14 cellular contexts compared by ENCODE assay signal in the genomic region with DNA sequence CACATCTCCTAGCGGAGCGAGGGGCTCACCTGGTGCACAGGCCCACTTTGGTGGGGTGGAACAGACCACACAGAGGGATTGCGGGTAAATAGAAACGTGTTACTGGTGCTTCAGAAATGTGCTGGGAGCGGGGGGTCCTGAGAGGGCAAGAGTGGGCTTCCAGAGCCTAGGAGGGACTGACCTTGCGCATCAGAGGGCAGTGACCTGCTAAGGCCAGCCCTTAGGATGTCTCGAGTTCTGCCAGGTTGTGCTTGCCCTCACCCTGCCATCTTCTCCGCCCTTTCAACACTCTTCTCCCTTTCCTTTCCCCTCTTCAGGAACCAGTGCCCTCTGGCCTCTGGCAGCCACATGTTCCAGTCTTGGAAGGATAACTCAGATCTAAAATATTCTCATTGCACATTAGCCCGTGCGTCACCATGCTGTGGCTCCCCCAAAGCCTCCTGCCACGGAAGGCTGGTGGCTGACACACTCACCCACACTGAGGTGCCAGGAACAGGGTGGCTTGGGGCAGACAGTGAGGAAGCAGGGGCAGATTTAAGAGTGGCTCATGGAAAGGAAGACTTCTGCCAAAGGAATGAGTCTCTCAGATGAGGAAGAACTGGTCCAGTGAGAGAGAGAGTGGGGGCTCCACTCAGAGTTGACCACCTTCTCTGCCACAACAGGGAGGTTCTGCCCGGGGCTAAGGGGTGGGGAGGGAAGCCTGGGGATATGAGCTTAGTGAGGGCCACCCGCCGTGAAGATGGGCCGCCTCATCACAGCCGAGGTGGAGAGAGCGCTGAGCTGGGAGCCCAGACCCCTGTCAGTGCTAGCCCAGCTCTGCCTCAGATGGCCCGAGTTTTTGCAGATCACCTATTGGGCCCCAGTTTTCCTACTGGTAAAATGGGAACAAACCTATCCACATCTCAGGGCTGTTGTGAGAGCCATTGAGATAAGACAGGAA.
DNase-seq lines count a peak whose midpoint lies in the region; ATAC-seq and TF ChIP-seq lines count a peak whose summit lies in the region.
"Had no signal": no experiment of that assay in that cellular context is flagged by ENCODE, and none has a peak within 500 bp of the region (broad histone marks: within the 10 kb centered on the region; RNA-seq: fewer than 3 reads in every experiment).

No MANE protein-coding gene starts in this region.

- no peak overlapping the region for H3K4me3 ChIP-seq in GM23248
- H3K4me3 ChIP-seq in GM23338: no peak overlapping the region
- H3K4me3 ChIP-seq: adrenal gland, BLaER1, hepatocyte, stomach had no signal

- H3K4me1 ChIP-seq in GM23248 (ENCODE audit: insufficient read depth): peaks cover 57% of the 10 kb centered on the region
- no peaks in the 10 kb centered on the region for H3K4me1 ChIP-seq in GM23338 (ENCODE audit: insufficient read depth)
- H3K4me1 ChIP-seq: adrenal gland had no signal

- H3K36me3 ChIP-seq in GM23248 (ENCODE audit: low read depth): no peaks in the 10 kb centered on the region
- no peaks in the 10 kb centered on the region for H3K36me3 ChIP-seq in GM23338 (ENCODE audit: insufficient read depth)
- H3K36me3 ChIP-seq: adrenal gland, BLaER1, stomach had no signal

- H3K27me3 ChIP-seq in GM23248 (replicated peaks; ENCODE audit: insufficient read depth) (no peaks in the 10 kb centered on the region), GM23338 (ENCODE audit: insufficient read depth) (no peaks in the 10 kb centered on the region)
- H3K27me3 ChIP-seq: adrenal gland, BLaER1, hepatocyte, stomach had no signal

- peak overlapping the region; percentile 9 for H3K27ac Mint-ChIP-seq in dendritic cell treated with granulocyte-macrophage colony-stimulating factor and Interleukin-4, amounts not matched to agents 40 ng/mL and 50 ng/mL, for 4 days
- peak overlapping the region; percentile 87 for H3K27ac Mint-ChIP-seq in neural crest cell (ENCODE audit: unreplicated experiment)
- H3K27ac Mint-ChIP-seq in GM23338: no peak overlapping the region

- H3K4me1 Mint-ChIP-seq in dendritic cell treated with granulocyte-macrophage colony-stimulating factor and Interleukin-4, amounts not matched to agents 40 ng/mL and 50 ng/mL, for 4 days (ENCODE audit: low read depth): no peaks in the 10 kb centered on the region
- H3K4me1 Mint-ChIP-seq in neural crest cell (no peaks in the 10 kb centered on the region), GM23338 (peaks cover 2% of the 10 kb centered on the region)

- H3K4me2 ChIP-seq in GM23248 (ENCODE audit: unreplicated experiment): peak overlapping the region; percentile 11
- no peak overlapping the region for H3K4me2 ChIP-seq in GM23338
- H3K4me2 ChIP-seq: hepatocyte had no signal

- intact Hi-C loops in dendritic cell treated with granulocyte-macrophage colony-stimulating factor and Interleukin-4, amounts not matched to agents 40 ng/mL and 50 ng/mL, for 4 days (cut with micrococcal nuclease): no loop called here

- H3K27me3 Mint-ChIP-seq in dendritic cell treated with granulocyte-macrophage colony-stimulating factor and Interleukin-4, amounts not matched to agents 40 ng/mL and 50 ng/mL, for 4 days: peaks cover 1% of the 10 kb centered on the region
- H3K27me3 Mint-ChIP-seq in neural crest cell (ENCODE audit: low read depth): no peaks in the 10 kb centered on the region
- peaks cover 2% of the 10 kb centered on the region for H3K27me3 Mint-ChIP-seq in GM23338 (ENCODE audit: insufficient read depth, low read depth, poor library complexity)

- peaks cover 5% of the 10 kb centered on the region for H3K9me3 Mint-ChIP-seq in dendritic cell treated with granulocyte-macrophage colony-stimulating factor and Interleukin-4, amounts not matched to agents 40 ng/mL and 50 ng/mL, for 4 days
- no peaks in the 10 kb centered on the region for H3K9me3 Mint-ChIP-seq in neural crest cell
- peaks cover 5% of the 10 kb centered on the region; the same call in 1 of the 3 replicates for H3K9me3 Mint-ChIP-seq in GM23338

- H3K4me3 Mint-ChIP-seq in dendritic cell treated with granulocyte-macrophage colony-stimulating factor and Interleukin-4, amounts not matched to agents 40 ng/mL and 50 ng/mL, for 4 days: no peak overlapping the region
- H3K4me3 Mint-ChIP-seq in neural crest cell: no peak overlapping the region
- H3K4me3 Mint-ChIP-seq in GM23338: no peak overlapping the region

- peaks cover 27% of the 10 kb centered on the region for H3K79me2 ChIP-seq in GM23248 (ENCODE audit: insufficient read depth)
- H3K79me2 ChIP-seq in GM23338 (replicated peaks; ENCODE audit: insufficient read depth): no peaks in the 10 kb centered on the region
- H3K79me2 ChIP-seq: hepatocyte had no signal

- H3K27ac ChIP-seq in GM23248 (peak overlapping the region; percentile 92), GM23338 (ENCODE audit: low read depth) (no peak overlapping the region)
- H3K27ac ChIP-seq: adrenal gland, BLaER1, hepatocyte, stomach had no signal

- H3K9me2 ChIP-seq in GM23248 (ENCODE audit: insufficient read depth): no peaks in the 10 kb centered on the region
- H3K9me2 ChIP-seq in GM23338 (ENCODE audit: insufficient read depth): 0 out of 2 replicates have a peak, but pooled peaks cover 5% of the 10 kb centered on the region

- ATAC-seq in GM23338 (no peak), GM21528 (IDR thresholded peaks at IDR 0.05; ENCODE audit: low FRiP score, unreplicated experiment) (no peak), GM21423 (IDR thresholded peaks at IDR 0.05; ENCODE audit: unreplicated experiment) (no peak)

- H4K20me1 ChIP-seq in GM23248 (ENCODE audit: insufficient read depth) (no peaks in the 10 kb centered on the region), GM23338 (replicated peaks; ENCODE audit: insufficient read depth) (no peaks in the 10 kb centered on the region)
- H4K20me1 ChIP-seq: BLaER1 had no signal

- TF ChIP-seq CTCF in neural crest cell (conservative IDR thresholded peaks at IDR 0.05): no peak
- TF ChIP-seq CTCF in GM23338 (conservative IDR thresholded peaks at IDR 0.05; ENCODE audit: low read depth in 2 of 2): no peak

- in situ Hi-C loops in GM23248 (cut with MboI): no loop called here

- no peaks in the 10 kb centered on the region for H3K9me3 ChIP-seq in GM23248 (ENCODE audit: low read depth)
- H3K9me3 ChIP-seq: adrenal gland, BLaER1, stomach had no signal

- no peak overlapping the region for H2AFZ ChIP-seq in GM23248
- no peak overlapping the region for H2AFZ ChIP-seq in GM23338
- H2AFZ ChIP-seq: hepatocyte had no signal

- H3F3A ChIP-seq in GM23248 (ENCODE audit: insufficient read depth) (peaks cover 50% of the 10 kb centered on the region), GM23338 (replicated peaks; ENCODE audit: low read depth) (no peaks in the 10 kb centered on the region)

- DNase-seq in AG08396 (ENCODE audit: low spot score): peak; percentile 46
- DNase-seq in GM23248: peak; percentile 95
- no peak for DNase-seq in neural crest cell (ENCODE audit: low read depth, low spot score)
- no peak for DNase-seq in GM23338 (ENCODE audit: low spot score)
- no peak for DNase-seq in DMS79 treated with DMSO at 0.1 percent for 48 hours (lab: John Stamatoyannopoulos, UW)
- DNase-seq: activated CD4-positive, alpha-beta T cell treated with anti-CD3 and anti-CD28 coated beads, Interleukin-2, amount 50 U/mL, for 48 hours; NCI-H1930; stomach had no signal

- 70 to 74% methylated on average over 18 of the region's 18 CpGs for WGBS in GM23248 (ENCODE audit: low coverage in 1 of 2, low lambda C conversion rate in 2 of 2, missing lambda C conversion rate in 2 of 2), 2 experiments

- H3K9ac ChIP-seq in GM23248: peak overlapping the region; percentile 82
- H3K9ac ChIP-seq: BLaER1 had no signal

- no peaks in the 10 kb centered on the region for H3K36me3 Mint-ChIP-seq in dendritic cell treated with granulocyte-macrophage colony-stimulating factor and Interleukin-4, amounts not matched to agents 40 ng/mL and 50 ng/mL, for 4 days (ENCODE audit: low read depth)
- H3K36me3 Mint-ChIP-seq in neural crest cell (ENCODE audit: low read depth) (no peaks in the 10 kb centered on the region), GM23338 (ENCODE audit: low read depth) (no peaks in the 10 kb centered on the region)

TF ChIP-seq in GM23338, 12 proteins besides CTCF, POLR2A, EP300 and RAD21:
- TF ChIP-seq CREB1 (CRISPR knock-in tag; IDR thresholded peaks at IDR 0.05; ENCODE audit: low read depth) (no peak), NANOG (IDR thresholded peaks at IDR 0.05; ENCODE audit: borderline replicate concordance) (no peak)

Comparison
In these comparisons a context has a peak if more than half of its experiments do, and no peak if none do; other contexts are left out.
1. DNase-seq: peak in AG08396 (single experiment) and GM23248 (single experiment); none in neural crest cell (single experiment), GM23338 (single experiment) and DMS79 treated with DMSO at 0.1 percent for 48 hours (single experiment).